ENCODE assay signal across 9 cellular contexts in the genomic region with DNA sequence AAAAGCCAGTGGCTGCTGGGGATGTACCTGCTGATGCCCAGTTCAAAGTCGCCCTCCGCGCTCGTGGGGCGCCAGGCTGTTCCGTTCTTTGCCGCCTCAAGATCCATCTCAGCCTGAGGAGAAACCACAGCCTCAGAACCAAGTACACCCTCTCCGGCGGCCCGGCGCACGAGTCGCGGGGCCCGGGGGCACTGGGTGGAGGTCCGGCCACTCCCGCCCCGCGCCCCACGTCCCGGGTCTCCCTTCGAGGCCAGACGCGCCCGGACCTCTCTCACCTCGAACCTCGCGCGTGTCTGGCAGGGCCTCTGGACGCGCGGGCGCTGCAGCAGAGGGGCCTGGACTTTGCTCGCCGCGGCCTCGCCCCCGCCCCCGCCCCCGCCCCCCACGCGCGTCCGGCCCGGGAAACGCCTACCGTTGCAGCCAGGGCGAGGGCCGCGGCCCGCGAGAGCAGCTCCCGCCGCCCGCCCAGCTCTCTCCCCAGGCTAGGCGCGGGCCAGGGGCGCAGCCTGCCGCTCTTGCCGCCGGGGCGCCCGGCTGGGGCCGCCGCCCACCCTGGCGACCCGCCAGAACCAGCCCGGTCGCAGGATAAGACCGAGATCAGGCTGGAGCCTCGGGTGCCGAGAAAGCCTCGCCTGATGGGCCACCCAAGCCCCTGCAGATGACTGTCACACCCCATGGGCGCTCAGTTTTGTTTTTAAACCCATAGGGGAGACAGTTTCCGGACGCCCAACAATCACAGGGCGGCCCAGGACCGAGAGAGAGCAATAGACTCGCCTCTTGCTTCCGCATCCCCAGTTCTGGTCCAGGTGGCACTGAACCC. TPM values are rescaled to one million over a fixed set of nuclear protein-coding genes. Genes with fewer than 3 reads are reported as not detected.
DNase-seq lines count a peak whose midpoint lies in the region; ATAC-seq and TF ChIP-seq lines count a peak whose summit lies in the region.
"Had no signal": no experiment of that assay in that cellular context is flagged by ENCODE, and none has a peak within 500 bp of the region (broad histone marks: within the 10 kb centered on the region; RNA-seq: fewer than 3 reads in every experiment).

A gene (minus strand): TSS at position 322 of the 820 bp plus-strand sequence. CDS start 215 bp downstream, at position 107.

- H3K4me1 ChIP-seq in iPS-15b (ENCODE audit: control insufficient read depth, insufficient read depth, low read length) (peaks cover 7% of the 10 kb centered on the region), smooth muscle cell (ENCODE audit: low read depth) (peaks cover 10% of the 10 kb centered on the region)

- whole genome bisulfite sequencing in smooth muscle cell (ENCODE audit: low lambda C conversion rate): 5% methylated on average over 54 of the region's 80 CpGs

- peak within 1 kb of the TSS; percentile 33 for H3K27ac ChIP-seq in smooth muscle cell (ENCODE audit: low read depth)

- H4K20me1 ChIP-seq in smooth muscle cell (ENCODE audit: low read depth): no peaks in the 10 kb centered on the region

- no peaks in the 10 kb centered on the region for H3K79me2 ChIP-seq in smooth muscle cell (ENCODE audit: low read depth)

- H3K4me3 ChIP-seq in iPS-15b (ENCODE audit: low read depth, low read length) (peak within 1 kb of the TSS; percentile 63), smooth muscle cell (peak within 1 kb of the TSS; percentile 50)

- H3K9me3 Mint-ChIP-seq in activated naive CD4-positive, alpha-beta T cell treated with anti-CD3 and anti-CD28 coated beads for 36 hours: no peaks in the 10 kb centered on the region
- H3K9me3 Mint-ChIP-seq in activated T-helper 17 cell treated with anti-CD3 and anti-CD28 coated beads, Interleukin-2, amount 50 U/mL, for 72 hours: no peaks in the 10 kb centered on the region

- H3K4me3 Mint-ChIP-seq in activated naive CD4-positive, alpha-beta T cell treated with anti-CD3 and anti-CD28 coated beads for 36 hours: peak within 1 kb of the TSS; percentile 43
- H3K4me3 Mint-ChIP-seq in activated T-helper 17 cell treated with anti-CD3 and anti-CD28 coated beads, Interleukin-2, amount 50 U/mL, for 72 hours: peak within 1 kb of the TSS; percentile 46

- no peaks in the 10 kb centered on the region for H3K36me3 Mint-ChIP-seq in activated naive CD4-positive, alpha-beta T cell treated with anti-CD3 and anti-CD28 coated beads for 36 hours (ENCODE audit: low read depth)
- H3K36me3 Mint-ChIP-seq in activated T-helper 17 cell treated with anti-CD3 and anti-CD28 coated beads, Interleukin-2, amount 50 U/mL, for 72 hours (ENCODE audit: low read depth): no peaks in the 10 kb centered on the region

- H2AFZ ChIP-seq in smooth muscle cell (ENCODE audit: low read depth): peak within 1 kb of the TSS; percentile 89

- H3K9ac ChIP-seq in iPS-15b (ENCODE audit: low read depth, low read length): peak within 1 kb of the TSS; percentile 10
- peak within 1 kb of the TSS; percentile 72 for H3K9ac ChIP-seq in smooth muscle cell (ENCODE audit: low read depth)

- ATAC-seq in HG02870 (IDR thresholded peaks at IDR 0.05; ENCODE audit: unreplicated experiment): peak; percentile 14
- no peak for ATAC-seq in activated T-helper 17 cell treated with anti-CD3 and anti-CD28 coated beads, Interleukin-2, amount 50 U/mL, for 72 hours (replicated peaks)

- H3K4me2 ChIP-seq in smooth muscle cell: peak within 1 kb of the TSS; percentile 87

- H3K9me3 ChIP-seq in iPS-15b (ENCODE audit: control insufficient read depth, insufficient read depth, low read length) (no peaks in the 10 kb centered on the region), smooth muscle cell (replicated peaks; ENCODE audit: low read depth) (no peaks in the 10 kb centered on the region)

- intact Hi-C loops in activated naive CD4-positive, alpha-beta T cell treated with anti-CD3 and anti-CD28 coated beads for 36 hours (cut with micrococcal nuclease): no loop called here

- H3K4me1 Mint-ChIP-seq in activated naive CD4-positive, alpha-beta T cell treated with anti-CD3 and anti-CD28 coated beads for 36 hours (ENCODE audit: low read depth): peaks cover 7% of the 10 kb centered on the region
- H3K4me1 Mint-ChIP-seq in activated T-helper 17 cell treated with anti-CD3 and anti-CD28 coated beads, Interleukin-2, amount 50 U/mL, for 72 hours: peaks cover 4% of the 10 kb centered on the region

- CTCF ChIA-PET in activated naive CD4-positive, alpha-beta T cell treated with anti-CD3 and anti-CD28 coated beads for 36 hours (lab: Charles Lee): no interaction called here

- no peak for TF ChIP-seq CTCF in smooth muscle cell (IDR thresholded peaks at IDR 0.05; ENCODE audit: borderline replicate concordance, insufficient read depth, poor library complexity, severe bottlenecking)

- no peak within 1 kb of the TSS for H3K27ac Mint-ChIP-seq in activated naive CD4-positive, alpha-beta T cell treated with anti-CD3 and anti-CD28 coated beads for 36 hours
- H3K27ac Mint-ChIP-seq in activated T-helper 17 cell treated with anti-CD3 and anti-CD28 coated beads, Interleukin-2, amount 50 U/mL, for 72 hours: peak within 1 kb of the TSS; percentile 18

- H3K27me3 ChIP-seq in iPS-15b (ENCODE audit: control insufficient read depth, insufficient read depth, low read length) (peaks cover 43% of the 10 kb centered on the region), smooth muscle cell (ENCODE audit: low read depth) (peaks cover 57% of the 10 kb centered on the region)

- peak; percentile 9 for DNase-seq in activated naive CD4-positive, alpha-beta T cell treated with anti-CD3 and anti-CD28 coated beads for 36 hours
- DNase-seq in activated naive CD4-positive, alpha-beta T cell treated with anti-CD3 and anti-CD28 coated beads, Interleukin-2, amount 50 U/mL, for 16 hours: no peak
- DNase-seq in smooth muscle cell (lab: John Stamatoyannopoulos, UW; ENCODE audit: unreplicated experiment): no peak
- DNase-seq in GF-D8 (lab: John Stamatoyannopoulos, UW): no peak
- no peak for DNase-seq in KG1 (lab: John Stamatoyannopoulos, UW)

- H3K27me3 Mint-ChIP-seq in activated naive CD4-positive, alpha-beta T cell treated with anti-CD3 and anti-CD28 coated beads for 36 hours (ENCODE audit: low read depth): peaks cover 41% of the 10 kb centered on the region
- peaks cover 37% of the 10 kb centered on the region for H3K27me3 Mint-ChIP-seq in activated T-helper 17 cell treated with anti-CD3 and anti-CD28 coated beads, Interleukin-2, amount 50 U/mL, for 72 hours

- no peaks in the 10 kb centered on the region for H3F3A ChIP-seq in smooth muscle cell (ENCODE audit: low read depth)

- H3K36me3 ChIP-seq in iPS-15b (ENCODE audit: control insufficient read depth, insufficient read depth, low read length): no peaks in the 10 kb centered on the region
- no peaks in the 10 kb centered on the region for H3K36me3 ChIP-seq in smooth muscle cell (ENCODE audit: low read depth)

RNA-seq across cellular contexts. Expression of the gene that starts here (rescaled TPM):
- total RNA-seq in activated naive CD4-positive, alpha-beta T cell treated with anti-CD3 and anti-CD28 coated beads for 36 hours: not detected
- not detected for total RNA-seq in activated T-helper 17 cell treated with anti-CD3 and anti-CD28 coated beads, Interleukin-2, amount 50 U/mL, for 72 hours
- 0.40 and 1.3 TPM in 2 replicates for total RNA-seq in smooth muscle cell
- 1.1 and 1.6 TPM in 2 replicates for polyA plus RNA-seq in smooth muscle cell
- total RNA-seq: bronchial epithelial cell had no signal

Comparison
In these comparisons a context has a peak if more than half of its experiments do, and no peak if none do; other contexts are left out.
1. Peak in DNase-seq in activated naive CD4-positive, alpha-beta T cell treated with anti-CD3 and anti-CD28 coated beads for 36 hours; RNA of the gene not detected or under 1 TPM.